ENCODE assay signal across 8 cellular contexts in the genomic region with DNA sequence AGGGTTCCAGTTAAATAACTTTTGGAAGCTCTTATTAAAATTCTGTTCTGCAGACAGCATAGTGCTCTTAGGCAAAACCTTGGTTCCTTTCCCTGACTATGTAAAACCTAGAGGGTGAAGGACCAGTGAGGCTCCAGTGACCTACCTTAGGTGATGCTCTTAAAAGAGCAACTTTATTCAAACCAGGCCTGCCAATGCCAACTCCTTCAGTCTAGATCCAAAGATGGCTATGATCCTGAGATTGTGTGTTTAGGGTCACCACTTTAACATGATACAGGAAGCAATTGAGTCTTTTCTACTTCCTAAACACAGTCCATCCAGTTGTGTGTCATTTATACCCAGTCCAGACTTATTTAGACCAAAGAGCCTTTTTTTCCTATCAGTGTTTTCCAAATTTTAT. TPM values are rescaled to one million over a fixed set of nuclear protein-coding genes. Genes with fewer than 3 reads are reported as not detected.
A peak's percentile ranks its signal among the peaks of the same experiment; 100 is the strongest.
DNase-seq lines count a peak whose midpoint lies in the region; ATAC-seq lines count a peak whose summit lies in the region.

No MANE protein-coding gene starts in this region.

- no peaks in the 10 kb centered on the region for H3K9me3 Mint-ChIP-seq in activated naive CD4-positive, alpha-beta T cell treated with anti-CD3 and anti-CD28 coated beads, Interleukin-2, amount 50 U/mL, for 72 hours

- H3K27ac ChIP-seq in temporal lobe (ENCODE audit: low read depth, low read length), result peak overlapping the region; percentile 79

- peaks cover 11 to 29% of the 10 kb centered on the region in 2 donors for H3K36me3 Mint-ChIP-seq in activated naive CD4-positive, alpha-beta T cell treated with anti-CD3 and anti-CD28 coated beads, Interleukin-2, amount 50 U/mL, for 72 hours

- DNase-seq in NCI-H510A treated with DMSO at 0.1 percent for 48 hours (lab: John Stamatoyannopoulos, UW) (peak; percentile 43), NCI-H510A (lab: John Stamatoyannopoulos, UW) (no peak), left colon (no peak), NCI-H524 treated with DMSO at 0.1 percent for 48 hours (lab: John Stamatoyannopoulos, UW) (no peak), NCI-H524 (lab: John Stamatoyannopoulos, UW) (no peak), NCI-H146 (lab: John Stamatoyannopoulos, UW) (no peak)
- DNase-seq in activated naive CD4-positive, alpha-beta T cell treated with anti-CD3 and anti-CD28 coated beads, Interleukin-2, amount 50 U/mL, for 72 hours (ENCODE audit: low spot score in 2 of 2), result peak in 1 of 2 donors; percentile 17

- ATAC-seq in activated naive CD4-positive, alpha-beta T cell treated with anti-CD3 and anti-CD28 coated beads, Interleukin-2, amount 50 U/mL, for 72 hours, result peak in 1 of 2 donors; percentile 5
- peak; percentile 2 for ATAC-seq in left colon

- intact Hi-C loops in left colon (cut with DNase I, micrococcal nuclease), result no loop called here

- peak overlapping the region; percentile 96 to 99 for H3K27ac Mint-ChIP-seq in activated naive CD4-positive, alpha-beta T cell treated with anti-CD3 and anti-CD28 coated beads, Interleukin-2, amount 50 U/mL, for 72 hours

RNA-seq across cellular contexts. Expression of gene MCL1, which starts 10.8 kb away (rescaled TPM):
- total RNA-seq in activated naive CD4-positive, alpha-beta T cell treated with anti-CD3 and anti-CD28 coated beads, Interleukin-2, amount 50 U/mL, for 72 hours, result 100 to 1,000 TPM; 277 to 307 TPM
- 100 to 1,000 TPM; 263 TPM for total RNA-seq in left colon
- total RNA-seq in temporal lobe, result 89.7 TPM

RNA-seq across cellular contexts. Expression of gene ADAMTSL4, which starts 19.4 kb away (rescaled TPM):
- total RNA-seq in activated naive CD4-positive, alpha-beta T cell treated with anti-CD3 and anti-CD28 coated beads, Interleukin-2, amount 50 U/mL, for 72 hours, result 1 to 10 TPM in 1 of 2 donors, under 1 TPM in 1; 0.96 to 2.9 TPM
- 1 to 10 TPM; 6.9 to 9.5 TPM for total RNA-seq in left colon
- total RNA-seq in temporal lobe, result 0.25 TPM

RNA-seq across cellular contexts. Expression of gene FALEC, which starts 53.0 kb away (rescaled TPM):
- total RNA-seq in activated naive CD4-positive, alpha-beta T cell treated with anti-CD3 and anti-CD28 coated beads, Interleukin-2, amount 50 U/mL, for 72 hours, result under 1 TPM; 0.66 to 0.89 TPM
- total RNA-seq in left colon (not detected), temporal lobe (not detected)
